ENCODE assay signal across 13 cellular contexts in genomic region chr7:140899883-140900282, GRCh38. TPM values are rescaled to one million over a fixed set of nuclear protein-coding genes. Genes with fewer than 3 reads are reported as not detected.
A peak's percentile ranks its signal among the peaks of the same experiment; 100 is the strongest.
DNase-seq lines count a peak whose midpoint lies in the region; ATAC-seq, FAIRE-seq and TF ChIP-seq lines count a peak whose summit lies in the region.
"Had no signal": no experiment of that assay in that cellular context is flagged by ENCODE, and none has a peak within 500 bp of the region (broad histone marks: within the 10 kb centered on the region; RNA-seq: fewer than 3 reads in every experiment).

No MANE protein-coding gene starts in this region.

- no peak overlapping the region for H2BK12ac ChIP-seq in H1 (ENCODE audit: low read depth, low read length)

- peaks cover 0 to 89% of the 10 kb centered on the region in 2 experiments; a peak in 3 of 4 replicates for H3K79me2 ChIP-seq in H1 (ENCODE audit: control insufficient read depth in 1 of 2, insufficient read depth in 2 of 2, low read length in 2 of 2)

- no peak overlapping the region for H3K4ac ChIP-seq in H1 (replicated peaks; ENCODE audit: insufficient read length, low read depth, low read length)

- H3K9me3 ChIP-seq in H1 (ENCODE audit: insufficient read depth in 2 of 2, low read depth in 1 of 2, low read length in 1 of 2) = peaks cover 0 to 6% of the 10 kb centered on the region in 2 experiments; a peak in 2 of 4 replicates
- H3K9me3 ChIP-seq: suprapubic skin had no signal

- no peak overlapping the region for H2BK20ac ChIP-seq in H1 (ENCODE audit: low read length)

- no peak overlapping the region for H3K14ac ChIP-seq in H1 (ENCODE audit: insufficient read length)

- H3K36me3 ChIP-seq in H1 (ENCODE audit: control insufficient read depth in 2 of 4, insufficient read depth in 4 of 4, low read length in 3 of 4) = peaks cover 0 to 4% (median 0%) of the 10 kb centered on the region in 4 experiments; a peak in 1 of 8 replicates
- H3K36me3 ChIP-seq: suprapubic skin had no signal

- no peak overlapping the region for H2BK15ac ChIP-seq in H1 (ENCODE audit: low read length)

- peak in 2 of 3 experiments; percentile 5 to 9; a peak in 1 of 4 replicates for TF ChIP-seq CTCF in H1 (IDR thresholded peaks at IDR 0.05; ENCODE audit: control extremely low read depth in 1 of 3, insufficient read depth in 1 of 3, low read depth in 1 of 3, low read length in 3 of 3)

- no peak overlapping the region for H4K5ac ChIP-seq in H1 (ENCODE audit: insufficient read length, low read depth, low read length)

- H2AFZ ChIP-seq in H1 (ENCODE audit: low read length) = no peak overlapping the region

- peaks cover 6% of the 10 kb centered on the region; the same call in 1 of the 2 replicates for H3K79me1 ChIP-seq in H1 (ENCODE audit: low read depth, low read length)

- H2BK5ac ChIP-seq in H1 (ENCODE audit: low read depth, low read length) = no peak overlapping the region

- H3K27me3 ChIP-seq in H1 (replicated peaks in 1 of 4; ENCODE audit: control insufficient read depth in 3 of 4, extremely low read depth in 1 of 4, insufficient read depth in 3 of 4, low read length in 3 of 4) = no peaks in the 10 kb centered on the region
- H3K27me3 ChIP-seq: suprapubic skin had no signal

- no peak overlapping the region for H4K91ac ChIP-seq in H1 (replicated peaks; ENCODE audit: insufficient read length, low read length)

- no peak overlapping the region for H4K8ac ChIP-seq in H1 (ENCODE audit: extremely low read depth, insufficient read depth, low read length)

- 84% methylated on average over 1 of the region's 1 CpG; no CpG with 5 or more reads in 1 of the 2 experiments for WGBS in H1 (ENCODE audit: extremely low coverage in 1 of 2, insufficient coverage in 1 of 2, insufficient read length in 1 of 2, insufficient replicate concordance in 2 of 2, low coverage in 1 of 2, low lambda C conversion rate in 2 of 2, missing lambda C conversion rate in 1 of 2), 2 experiments

- no peak overlapping the region for H3K27ac ChIP-seq in H1 (ENCODE audit: low read depth, low read length)
- H3K27ac ChIP-seq: suprapubic skin had no signal

- no peak overlapping the region for H3K18ac ChIP-seq in H1 (ENCODE audit: extremely low read depth, low read length)

- ATAC-seq in HG03520 (IDR thresholded peaks at IDR 0.05; ENCODE audit: unreplicated experiment) = no peak
- ATAC-seq in HG02623 (IDR thresholded peaks at IDR 0.05; ENCODE audit: unreplicated experiment) = no peak

- H3K4me2 ChIP-seq in H1 (ENCODE audit: insufficient read depth in 1 of 2, low read depth in 2 of 2, low read length in 2 of 2) = no peak overlapping the region; a peak in 1 of 4 replicates

- no peak overlapping the region for H3K9ac ChIP-seq in H1 (replicated peaks in 1 of 4; ENCODE audit: extremely low read depth in 1 of 4, low read depth in 3 of 4, low read length in 3 of 4)

- no peak overlapping the region for H3K23ac ChIP-seq in H1 (ENCODE audit: insufficient read length)

- H4K20me1 ChIP-seq in H1 (replicated peaks in 1 of 2; ENCODE audit: control insufficient read depth in 1 of 2, insufficient read depth in 2 of 2, low read length in 2 of 2) = peaks cover 4 to 6% of the 10 kb centered on the region in 2 experiments

- no peak overlapping the region for H2BK120ac ChIP-seq in H1 (replicated peaks; ENCODE audit: low read depth, low read length)

- H3K4me1 ChIP-seq in H1 (replicated peaks in 1 of 4; ENCODE audit: control insufficient read depth in 3 of 4, insufficient read depth in 4 of 4, low read length in 3 of 4) = peaks cover 0 to 7% (median 2%) of the 10 kb centered on the region in 4 experiments; a peak in 2 of 7 replicates
- H3K4me1 ChIP-seq: suprapubic skin had no signal

- TF ChIP-seq EP300 in H1 (IDR thresholded peaks at IDR 0.05; ENCODE audit: borderline replicate concordance in 1 of 2, low read depth in 2 of 2, low read length in 2 of 2) = no peak

- POLR2A ChIA-PET in H1 (lab: Charles Lee; ENCODE audit: partially characterized antibody) = interaction anchor here (0.6 kb wide), 1 partner anchor 8 kb away, joined by 4 read pairs; no protein-coding TSS in a partner anchor

- CTCF ChIA-PET in H1 (lab: Charles Lee; ENCODE audit: partially characterized antibody) = interaction anchor here (1.0 to 1.7 kb wide), 5 partner anchors 11 to 239 kb away, joined by 3 to 5 read pairs (median 3); no protein-coding TSS in a partner anchor

- H3K4me3 ChIP-seq in H1 (ENCODE audit: extremely low read depth in 1 of 4, insufficient read depth in 2 of 4, low read depth in 3 of 4, low read length in 4 of 4) = no peak overlapping the region
- H3K4me3 ChIP-seq: suprapubic skin had no signal

- FAIRE-seq in H1 (lab: Jason Lieb, UNC) = no peak

- H3K56ac ChIP-seq in H1 (replicated peaks; ENCODE audit: insufficient read length, low read depth, low read length) = no peak overlapping the region

- peak overlapping the region; percentile 65; the same call in 1 of the 2 replicates for H2AK5ac ChIP-seq in H1 (ENCODE audit: low read depth, low read length)

- TF ChIP-seq POLR2A in H1 (IDR thresholded peaks at IDR 0.05; ENCODE audit: control extremely low read depth in 1 of 2, low read depth in 2 of 2, low read length in 2 of 2) = no peak

- DNase-seq in NCI-H2029 treated with DMSO at 0.1 percent for 48 hours (lab: John Stamatoyannopoulos, UW) (peak; percentile 30), NCI-H2029 (lab: John Stamatoyannopoulos, UW) (no peak), NCI-H2227 (lab: John Stamatoyannopoulos, UW; ENCODE audit: unreplicated experiment) (peak; percentile 61), H1 (ENCODE audit: low read depth in 1 of 2, low spot score in 2 of 2) (no peak), pons (ENCODE audit: low spot score) (peak; percentile 86)
- no peak for DNase-seq in stimulated activated CD4-positive, alpha-beta T cell treated with anti-CD3 and anti-CD28 coated beads, Interleukin-15, amount 100 ng/mL, for 24 hours
- DNase-seq: ACHN; activated CD4-positive, alpha-beta T cell treated with anti-CD3 and anti-CD28 coated beads, Interleukin-2, amount 50 U/mL, for 48 hours; GF-D8; stimulated activated CD4-positive, alpha-beta T cell treated with anti-CD3 and anti-CD28 coated beads, Interleukin-4, amount 100 ng/mL, for 4 hours had no signal

- TF ChIP-seq RAD21 in H1 (IDR thresholded peaks at IDR 0.05 in 1 of 2, conservative IDR thresholded peaks at IDR 0.05 in 1 of 2; ENCODE audit: low read depth in 2 of 2, low read length in 2 of 2) = peak in 1 of 2 experiments; percentile 25; a peak in 1 of 4 replicates

- no peaks in the 10 kb centered on the region for H3K23me2 ChIP-seq in H1 (ENCODE audit: low read depth, low read length)

TF ChIP-seq in H1, 55 proteins besides CTCF, POLR2A, EP300 and RAD21:
- no peak for TF ChIP-seq SIX5 (IDR thresholded peaks at IDR 0.05; ENCODE audit: low read depth, low read length)
- TF ChIP-seq KDM1A (IDR thresholded peaks at IDR 0.05; ENCODE audit: borderline replicate concordance, low read length) = no peak
- no peak for TF ChIP-seq ATF3 (IDR thresholded peaks at IDR 0.05; ENCODE audit: insufficient read depth, low read depth, low read length)
- 0 out of 2 replicates have a peak, but pooled peaks have one; percentile 39 for TF ChIP-seq YY1 (IDR thresholded peaks at IDR 0.05; ENCODE audit: low read depth, low read length)
- TF ChIP-seq PHF8 (conservative IDR thresholded peaks at IDR 0.05; ENCODE audit: low read depth, low read length) = no peak

RNA-seq across cellular contexts. Expression of gene BRAF, which starts 24.8 kb away (rescaled TPM):
- 30.2 and 32.6 TPM in 2 replicates for total RNA-seq in H1 (2021; fragmentation: NEBNext Ultra II Directional; extraction: Animal tissue kit (Norgen Biotek cat#: 25700))
- polyA plus RNA-seq in H1 (2011; rRNA removed) = 7.7 and 11.4 TPM in 2 replicates
- 11.3 TPM for polyA plus RNA-seq in H1 (2011; cell fraction: cytosol; rRNA removed)
- 9.5 TPM for polyA plus RNA-seq in H1 (2011; cell fraction: nucleus; rRNA removed)
- polyA plus RNA-seq in H1 (2012, experiment 1 of 2) = 9.7 to 15.4 TPM (median 12.1 TPM) in 4 replicates
- polyA plus RNA-seq in H1 (2012, experiment 2 of 2) = 3.2 TPM
- 9.3 TPM for polyA plus RNA-seq in H1 (2013, experiment 1 of 2)
- polyA plus RNA-seq in H1 (2013, experiment 2 of 2) = 9.0 TPM
- polyA minus RNA-seq in H1 (2011; rRNA and poly(A)+ RNA removed) = 62.2 and 71.8 TPM in 2 replicates
- polyA minus RNA-seq in H1 (2011; cell fraction: cytosol; rRNA and poly(A)+ RNA removed) = 24.0 TPM
- 84.4 TPM for polyA minus RNA-seq in H1 (2011; cell fraction: nucleus; rRNA and poly(A)+ RNA removed)

Comparison
In these comparisons a context has a peak if more than half of its experiments do, and no peak if none do; other contexts are left out.
1. DNase-seq: peak in NCI-H2029 treated with DMSO at 0.1 percent for 48 hours (single experiment), NCI-H2227 (single experiment) and pons (single experiment); none in NCI-H2029 (single experiment), H1 (0 of 2) and stimulated activated CD4-positive, alpha-beta T cell treated with anti-CD3 and anti-CD28 coated beads, Interleukin-15, amount 100 ng/mL, for 24 hours (single experiment).